In genomic region chr1:159800177-159800935, GRCh38 we compare ENCODE assay signal across 12 cellular contexts. TPM values are rescaled to one million over a fixed set of nuclear protein-coding genes. Genes with fewer than 3 reads are reported as not detected.
DNase-seq lines count a peak whose midpoint lies in the region; ATAC-seq and TF ChIP-seq lines count a peak whose summit lies in the region.
"Had no signal": no experiment of that assay in that cellular context is flagged by ENCODE, and none has a peak within 500 bp of the region (broad histone marks: within the 10 kb centered on the region; RNA-seq: fewer than 3 reads in every experiment).

No MANE protein-coding gene starts in this region.

- H3K27ac Mint-ChIP-seq in activated CD8-positive, alpha-beta memory T cell treated with anti-CD3 and anti-CD28 coated beads, Interleukin-2, amount 10 ng/mL, durations not matched to agents 7 days and 5 days, result peak overlapping the region; percentile 44
- H3K27ac Mint-ChIP-seq in mesothelial cell of epicardium, result no peak overlapping the region
- H3K27ac Mint-ChIP-seq: dendritic cell treated with granulocyte-macrophage colony-stimulating factor and Interleukin-4, amounts not matched to agents 40 ng/mL and 50 ng/mL, for 4 days had no signal

- H3K4me3 ChIP-seq in coronary artery, result no peak overlapping the region

- peaks cover 49% of the 10 kb centered on the region for H3K27me3 Mint-ChIP-seq in activated CD8-positive, alpha-beta memory T cell treated with anti-CD3 and anti-CD28 coated beads, Interleukin-2, amount 10 ng/mL, durations not matched to agents 7 days and 5 days
- H3K27me3 Mint-ChIP-seq in mesothelial cell of epicardium (ENCODE audit: low read depth), result peaks cover 39% of the 10 kb centered on the region

- peak; percentile 87 for ATAC-seq in GM18867 (IDR thresholded peaks at IDR 0.05; ENCODE audit: unreplicated experiment)
- peak; percentile 56 for ATAC-seq in HG03354 (IDR thresholded peaks at IDR 0.05; ENCODE audit: poor library complexity, severe bottlenecking, unreplicated experiment)
- peak; percentile 64 for ATAC-seq in activated CD8-positive, alpha-beta memory T cell treated with anti-CD3 and anti-CD28 coated beads, Interleukin-2, amount 10 ng/mL, durations not matched to agents 7 days and 5 days
- ATAC-seq in SK-N-SH treated with all-trans-retinoic acid at 6 μM for 48 hours, result no peak

- H3K9me3 Mint-ChIP-seq in activated CD8-positive, alpha-beta memory T cell treated with anti-CD3 and anti-CD28 coated beads, Interleukin-2, amount 10 ng/mL, durations not matched to agents 7 days and 5 days (ENCODE audit: low read depth), result no peaks in the 10 kb centered on the region
- no peaks in the 10 kb centered on the region for H3K9me3 Mint-ChIP-seq in mesothelial cell of epicardium
- H3K9me3 Mint-ChIP-seq: dendritic cell treated with granulocyte-macrophage colony-stimulating factor and Interleukin-4, amounts not matched to agents 40 ng/mL and 50 ng/mL, for 4 days had no signal

- H3K4me1 Mint-ChIP-seq in activated CD8-positive, alpha-beta memory T cell treated with anti-CD3 and anti-CD28 coated beads, Interleukin-2, amount 10 ng/mL, durations not matched to agents 7 days and 5 days, result peaks cover 31% of the 10 kb centered on the region
- H3K4me1 Mint-ChIP-seq in mesothelial cell of epicardium, result no peaks in the 10 kb centered on the region

- no peaks in the 10 kb centered on the region for H3K36me3 Mint-ChIP-seq in activated CD8-positive, alpha-beta memory T cell treated with anti-CD3 and anti-CD28 coated beads, Interleukin-2, amount 10 ng/mL, durations not matched to agents 7 days and 5 days
- H3K36me3 Mint-ChIP-seq in mesothelial cell of epicardium, result no peaks in the 10 kb centered on the region

- peak; percentile 78 for DNase-seq in activated CD8-positive, alpha-beta memory T cell treated with anti-CD3 and anti-CD28 coated beads, Interleukin-2, amount 10 ng/mL, durations not matched to agents 7 days and 5 days
- DNase-seq in stimulated activated CD8-positive, alpha-beta memory T cell treated with anti-CD3 and anti-CD28 coated beads, Interleukin-2, amount 100 ng/mL, for 1 hour (ENCODE audit: low read depth in 2 of 2), result peak; percentile 23 to 31
- no peak for DNase-seq in mesothelial cell of epicardium (ENCODE audit: low spot score in 2 of 2, unreplicated experiment in 2 of 2)
- DNase-seq in NCI-H1092 (lab: John Stamatoyannopoulos, UW), result no peak
- DNase-seq in coronary artery (ENCODE audit: low spot score), result no peak
- DNase-seq: NCI-H2081 treated with DMSO at 0.1 percent for 48 hours had no signal

- CTCF ChIA-PET in activated CD8-positive, alpha-beta memory T cell treated with anti-CD3 and anti-CD28 coated beads, Interleukin-2, amount 10 ng/mL, durations not matched to agents 7 days and 5 days (lab: Charles Lee), result interaction anchor here (1.0 to 18.0 kb wide), 16 partner anchors 12 to 587 kb away, joined by 3 to 430 read pairs (median 12); partner anchors contain the start of genes DUSP23, SLAMF8 and TAGLN2

- peak overlapping the region; percentile 28 for H3K4me3 Mint-ChIP-seq in activated CD8-positive, alpha-beta memory T cell treated with anti-CD3 and anti-CD28 coated beads, Interleukin-2, amount 10 ng/mL, durations not matched to agents 7 days and 5 days
- H3K4me3 Mint-ChIP-seq in mesothelial cell of epicardium, result no peak overlapping the region
- H3K4me3 Mint-ChIP-seq: dendritic cell treated with granulocyte-macrophage colony-stimulating factor and Interleukin-4, amounts not matched to agents 40 ng/mL and 50 ng/mL, for 4 days had no signal

- TF ChIP-seq CTCF in mesothelial cell of epicardium (IDR thresholded peaks at IDR 0.05; ENCODE audit: unreplicated experiment) (no peak), coronary artery (IDR thresholded peaks at IDR 0.05) (no peak)

- no peak overlapping the region for H3K27ac ChIP-seq in coronary artery
- H3K27ac ChIP-seq: VCaP had no signal

TF ChIP-seq in SK-N-SH treated with all-trans-retinoic acid at 6 μM for 48 hours, 23 proteins besides CTCF, POLR2A, EP300 and RAD21:
- TF ChIP-seq RARB (CRISPR knock-in tag; IDR thresholded peaks at IDR 0.05) (no peak), TOX (CRISPR knock-in tag; IDR thresholded peaks at IDR 0.05; ENCODE audit: borderline replicate concordance) (no peak), PPARA (CRISPR knock-in tag; IDR thresholded peaks at IDR 0.05; ENCODE audit: borderline replicate concordance) (no peak), BACH2 (CRISPR knock-in tag; IDR thresholded peaks at IDR 0.05; ENCODE audit: borderline replicate concordance) (no peak), ZC3H10 (CRISPR knock-in tag; IDR thresholded peaks at IDR 0.05) (no peak), TSHZ2 (CRISPR knock-in tag; IDR thresholded peaks at IDR 0.05) (no peak), GLIS3 (CRISPR knock-in tag; IDR thresholded peaks at IDR 0.05) (no peak), ESRRG (CRISPR knock-in tag; IDR thresholded peaks at IDR 0.05) (no peak), CSDC2 (CRISPR knock-in tag; IDR thresholded peaks at IDR 0.05) (no peak), CREB5 (CRISPR knock-in tag; IDR thresholded peaks at IDR 0.05; ENCODE audit: low read depth) (no peak)
TF ChIP-seq in SK-N-SH treated with all-trans-retinoic acid at 6 μM for 48 hours: peak in this region for 0.

RNA-seq across cellular contexts. Expression of gene FCRL6, which starts 1.8 kb away (rescaled TPM):
- total RNA-seq in activated CD8-positive, alpha-beta memory T cell treated with anti-CD3 and anti-CD28 coated beads, Interleukin-2, amount 10 ng/mL, durations not matched to agents 7 days and 5 days, result under 1 TPM; 0.23 to 0.61 TPM
- total RNA-seq in mesothelial cell of epicardium, result 0.60 to 0.62 TPM (median 0.61 TPM) in 3 replicates
- total RNA-seq: urinary bladder had no signal

RNA-seq across cellular contexts. Expression of gene DUSP23, which starts 19.6 kb away (rescaled TPM):
- total RNA-seq in activated CD8-positive, alpha-beta memory T cell treated with anti-CD3 and anti-CD28 coated beads, Interleukin-2, amount 10 ng/mL, durations not matched to agents 7 days and 5 days, result 10 to 100 TPM; 23.0 to 26.5 TPM
- total RNA-seq in mesothelial cell of epicardium, result 40.1 to 42.1 TPM (median 41.3 TPM) in 3 replicates

RNA-seq across cellular contexts. Expression of gene SLAMF8, which starts 26.3 kb away (rescaled TPM):
- 1 to 10 TPM in 1 of 2 experiments, under 1 TPM in 1; 0.70 to 1.5 TPM for total RNA-seq in activated CD8-positive, alpha-beta memory T cell treated with anti-CD3 and anti-CD28 coated beads, Interleukin-2, amount 10 ng/mL, durations not matched to agents 7 days and 5 days
- total RNA-seq in mesothelial cell of epicardium, result not detected in 3 replicates

Comparison
In these comparisons a context has a peak if more than half of its experiments do, and no peak if none do; other contexts are left out.
1. DNase-seq: peak in activated CD8-positive, alpha-beta memory T cell treated with anti-CD3 and anti-CD28 coated beads, Interleukin-2, amount 10 ng/mL, durations not matched to agents 7 days and 5 days (single experiment) and stimulated activated CD8-positive, alpha-beta memory T cell treated with anti-CD3 and anti-CD28 coated beads, Interleukin-2, amount 100 ng/mL, for 1 hour (2 of 2); none in mesothelial cell of epicardium (0 of 2), NCI-H1092 (single experiment) and coronary artery (single experiment).